ENCODE assay signal across 1 cellular context in the genomic region with DNA sequence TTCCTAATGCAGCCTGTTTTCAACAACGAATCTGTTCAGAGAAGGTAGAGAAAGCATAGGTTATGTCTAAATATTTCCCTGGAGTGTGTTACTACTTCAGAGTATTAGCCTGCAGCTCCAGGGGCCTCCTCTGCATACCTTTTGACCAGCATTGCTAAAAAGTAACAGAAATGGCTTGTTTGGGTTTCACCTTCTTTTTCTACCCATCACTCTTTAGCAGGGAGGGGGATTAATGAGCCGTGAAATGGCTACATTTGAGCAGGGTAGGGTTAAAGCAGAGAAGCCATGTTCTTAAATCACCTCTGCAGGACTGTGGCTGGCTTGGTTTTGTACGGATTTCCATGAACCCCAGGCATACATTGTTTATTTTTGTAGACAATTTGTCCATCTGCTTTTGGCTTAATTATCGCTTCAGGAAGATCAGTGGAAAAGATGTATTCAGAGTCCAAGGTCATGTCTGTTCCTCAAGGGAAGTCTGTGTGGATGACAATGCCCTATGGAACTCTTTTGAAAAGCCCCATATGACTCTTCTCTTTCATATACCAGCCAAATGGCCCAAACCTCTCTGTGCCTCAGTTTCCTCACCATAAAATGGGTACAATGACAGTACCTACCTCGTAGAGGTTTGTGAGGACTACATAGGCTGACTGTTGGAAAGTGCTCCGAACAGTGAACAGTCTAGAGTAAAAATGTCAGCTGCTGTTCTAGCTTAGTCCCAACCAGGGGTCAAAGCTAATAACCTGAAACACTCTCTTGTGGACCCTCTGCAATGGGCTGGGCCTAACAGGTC.
TF ChIP-seq lines count a peak whose summit lies in the region.

No MANE protein-coding gene starts in this region.

TF ChIP-seq in GM23338, 12 proteins besides CTCF, POLR2A, EP300 and RAD21 (continued from another document):
- TF ChIP-seq, protein P1, sequence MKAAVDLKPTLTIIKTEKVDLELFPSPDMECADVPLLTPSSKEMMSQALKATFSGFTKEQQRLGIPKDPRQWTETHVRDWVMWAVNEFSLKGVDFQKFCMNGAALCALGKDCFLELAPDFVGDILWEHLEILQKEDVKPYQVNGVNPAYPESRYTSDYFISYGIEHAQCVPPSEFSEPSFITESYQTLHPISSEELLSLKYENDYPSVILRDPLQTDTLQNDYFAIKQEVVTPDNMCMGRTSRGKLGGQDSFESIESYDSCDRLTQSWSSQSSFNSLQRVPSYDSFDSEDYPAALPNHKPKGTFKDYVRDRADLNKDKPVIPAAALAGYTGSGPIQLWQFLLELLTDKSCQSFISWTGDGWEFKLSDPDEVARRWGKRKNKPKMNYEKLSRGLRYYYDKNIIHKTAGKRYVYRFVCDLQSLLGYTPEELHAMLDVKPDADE (IDR thresholded peaks at IDR 0.05): no peak
- TF ChIP-seq EZH2phosphoT487 (IDR thresholded peaks at IDR 0.05; ENCODE audit: unreplicated experiment): no peak
- no peak for TF ChIP-seq JUNB (IDR thresholded peaks at IDR 0.05; ENCODE audit: unreplicated experiment)
- TF ChIP-seq, protein P2, sequence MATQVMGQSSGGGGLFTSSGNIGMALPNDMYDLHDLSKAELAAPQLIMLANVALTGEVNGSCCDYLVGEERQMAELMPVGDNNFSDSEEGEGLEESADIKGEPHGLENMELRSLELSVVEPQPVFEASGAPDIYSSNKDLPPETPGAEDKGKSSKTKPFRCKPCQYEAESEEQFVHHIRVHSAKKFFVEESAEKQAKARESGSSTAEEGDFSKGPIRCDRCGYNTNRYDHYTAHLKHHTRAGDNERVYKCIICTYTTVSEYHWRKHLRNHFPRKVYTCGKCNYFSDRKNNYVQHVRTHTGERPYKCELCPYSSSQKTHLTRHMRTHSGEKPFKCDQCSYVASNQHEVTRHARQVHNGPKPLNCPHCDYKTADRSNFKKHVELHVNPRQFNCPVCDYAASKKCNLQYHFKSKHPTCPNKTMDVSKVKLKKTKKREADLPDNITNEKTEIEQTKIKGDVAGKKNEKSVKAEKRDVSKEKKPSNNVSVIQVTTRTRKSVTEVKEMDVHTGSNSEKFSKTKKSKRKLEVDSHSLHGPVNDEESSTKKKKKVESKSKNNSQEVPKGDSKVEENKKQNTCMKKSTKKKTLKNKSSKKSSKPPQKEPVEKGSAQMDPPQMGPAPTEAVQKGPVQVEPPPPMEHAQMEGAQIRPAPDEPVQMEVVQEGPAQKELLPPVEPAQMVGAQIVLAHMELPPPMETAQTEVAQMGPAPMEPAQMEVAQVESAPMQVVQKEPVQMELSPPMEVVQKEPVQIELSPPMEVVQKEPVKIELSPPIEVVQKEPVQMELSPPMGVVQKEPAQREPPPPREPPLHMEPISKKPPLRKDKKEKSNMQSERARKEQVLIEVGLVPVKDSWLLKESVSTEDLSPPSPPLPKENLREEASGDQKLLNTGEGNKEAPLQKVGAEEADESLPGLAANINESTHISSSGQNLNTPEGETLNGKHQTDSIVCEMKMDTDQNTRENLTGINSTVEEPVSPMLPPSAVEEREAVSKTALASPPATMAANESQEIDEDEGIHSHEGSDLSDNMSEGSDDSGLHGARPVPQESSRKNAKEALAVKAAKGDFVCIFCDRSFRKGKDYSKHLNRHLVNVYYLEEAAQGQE (IDR thresholded peaks at IDR 0.05; ENCODE audit: unreplicated experiment): no peak
- no peak for TF ChIP-seq CREB1 (CRISPR knock-in tag; IDR thresholded peaks at IDR 0.05; ENCODE audit: low read depth)
